In the genomic region with DNA sequence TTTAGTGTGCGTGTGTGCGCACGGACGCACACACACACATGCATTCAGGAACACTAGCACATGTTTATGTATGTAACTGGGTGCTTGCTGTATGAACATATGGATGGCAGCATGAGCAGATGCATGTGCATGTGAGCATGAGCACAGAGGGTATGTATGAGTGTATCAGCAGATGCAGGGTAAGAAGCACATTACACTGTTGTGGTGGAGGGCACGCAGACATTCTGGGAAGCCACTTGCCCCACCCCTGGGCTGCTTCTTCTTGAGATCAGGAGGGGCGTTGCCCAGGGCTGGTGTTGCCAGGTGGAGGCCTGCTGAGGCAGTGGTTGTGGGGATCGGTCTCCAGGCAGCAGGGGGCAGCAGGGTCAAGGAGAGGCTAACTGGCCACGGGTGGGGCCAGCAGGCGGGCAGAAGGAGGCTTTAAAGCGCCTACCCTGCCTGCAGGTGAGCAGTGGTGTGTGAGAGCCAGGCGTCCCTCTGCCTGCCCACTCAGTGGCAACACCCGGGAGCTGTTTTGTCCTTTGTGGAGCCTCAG, we compare ENCODE assay signal across 8 cellular contexts. TPM values are rescaled to one million over a fixed set of nuclear protein-coding genes. Genes with fewer than 3 reads are reported as not detected.
DNase-seq lines count a peak whose midpoint lies in the region; ATAC-seq, FAIRE-seq and TF ChIP-seq lines count a peak whose summit lies in the region.

No MANE protein-coding gene starts in this region.

- peak overlapping the region; percentile 99 for H3K27ac ChIP-seq in 22Rv1
- no peak overlapping the region for H3K27ac ChIP-seq in sigmoid colon

- intact Hi-C loops in sigmoid colon (cut with DNase I), result no loop called here

- no peak overlapping the region for H3K4me3 ChIP-seq in sigmoid colon

- H3K4me1 ChIP-seq in sigmoid colon, result peaks cover 0 to 16% (median 5%) of the 10 kb centered on the region in 4 donors

- WGBS in sigmoid colon, 2 donors, result 13 to 49% methylated on average over 12 of the region's 12 CpGs

- peak in 1 of 2 donors; percentile 69 for TF ChIP-seq POLR2A in sigmoid colon (IDR thresholded peaks at IDR 0.05)
- no peak for TF ChIP-seq POLR2A in H54 (IDR thresholded peaks at IDR 0.05; ENCODE audit: low read depth, low read length)

- H3K9me3 ChIP-seq in sigmoid colon, result no peaks in the 10 kb centered on the region

- no peak for TF ChIP-seq EP300 in sigmoid colon (IDR thresholded peaks at IDR 0.05)

- peaks cover 4% of the 10 kb centered on the region for H3K9me3 Mint-ChIP-seq in glutamatergic neuron (ENCODE audit: unreplicated experiment)
- no peaks in the 10 kb centered on the region for H3K9me3 Mint-ChIP-seq in activated T-cell treated with anti-CD3 and anti-CD28 coated beads, Interleukin-2, amount 50 U/mL, for 24 hours

- no peak for FAIRE-seq in H54 (lab: Jason Lieb, UNC)

- in situ Hi-C loops in GM13977 (cut with MboI; ENCODE audit: low pct_unique_long_range_greater_than_20kb, low sequenced_read_pairs, unreplicated experiment), result no loop called here

- DNase-seq in GM13977 (ENCODE audit: low spot score) (no peak), OCI-M1 (lab: John Stamatoyannopoulos, UW) (peak; percentile 50), glutamatergic neuron (peak; percentile 80), sigmoid colon (no peak), H54 (ENCODE audit: insufficient read length, low spot score) (no peak)
- DNase-seq in activated T-cell treated with anti-CD3 and anti-CD28 coated beads, Interleukin-2, amount 50 U/mL, for 24 hours, result no peak

- H3K4me3 Mint-ChIP-seq in glutamatergic neuron (ENCODE audit: unreplicated experiment), result no peak overlapping the region
- no peak overlapping the region for H3K4me3 Mint-ChIP-seq in activated T-cell treated with anti-CD3 and anti-CD28 coated beads, Interleukin-2, amount 50 U/mL, for 24 hours

- H3K27me3 Mint-ChIP-seq in glutamatergic neuron (ENCODE audit: unreplicated experiment), result peaks cover 3% of the 10 kb centered on the region
- no peaks in the 10 kb centered on the region for H3K27me3 Mint-ChIP-seq in activated T-cell treated with anti-CD3 and anti-CD28 coated beads, Interleukin-2, amount 50 U/mL, for 24 hours

- no peaks in the 10 kb centered on the region for H3K36me3 ChIP-seq in sigmoid colon

- no peak overlapping the region for H3K27ac Mint-ChIP-seq in glutamatergic neuron (ENCODE audit: unreplicated experiment)
- no peak overlapping the region for H3K27ac Mint-ChIP-seq in activated T-cell treated with anti-CD3 and anti-CD28 coated beads, Interleukin-2, amount 50 U/mL, for 24 hours

- ATAC-seq in HG03520 (IDR thresholded peaks at IDR 0.05; ENCODE audit: unreplicated experiment), result no peak

- H3K27me3 ChIP-seq in sigmoid colon, result no peaks in the 10 kb centered on the region

- TF ChIP-seq CTCF in 22Rv1 (IDR thresholded peaks at IDR 0.05), result no peak
- TF ChIP-seq CTCF in GM13977 (IDR thresholded peaks at IDR 0.05; ENCODE audit: extremely low read depth, insufficient read depth, missing control alignments), result peak; percentile 50
- no peak for TF ChIP-seq CTCF in glutamatergic neuron (IDR thresholded peaks at IDR 0.05; ENCODE audit: partially characterized antibody, unreplicated experiment)
- peak in 1 of 4 experiments; percentile 39 for TF ChIP-seq CTCF in sigmoid colon (IDR thresholded peaks at IDR 0.05)

- H3K36me3 Mint-ChIP-seq in glutamatergic neuron (ENCODE audit: unreplicated experiment), result no peaks in the 10 kb centered on the region
- H3K36me3 Mint-ChIP-seq in activated T-cell treated with anti-CD3 and anti-CD28 coated beads, Interleukin-2, amount 50 U/mL, for 24 hours (ENCODE audit: low read depth), result no peaks in the 10 kb centered on the region

- peaks cover 8% of the 10 kb centered on the region for H3K4me1 Mint-ChIP-seq in glutamatergic neuron (ENCODE audit: low read depth, unreplicated experiment)
- peaks cover 15% of the 10 kb centered on the region for H3K4me1 Mint-ChIP-seq in activated T-cell treated with anti-CD3 and anti-CD28 coated beads, Interleukin-2, amount 50 U/mL, for 24 hours (ENCODE audit: low read depth)

RNA-seq across cellular contexts. Expression of gene P3R3URF, which starts 3.9 kb away (rescaled TPM):
- not detected for total RNA-seq in glutamatergic neuron (ENCODE audit: unreplicated experiment)
- not detected for total RNA-seq in sigmoid colon
- polyA plus RNA-seq in sigmoid colon, result not detected

RNA-seq across cellular contexts. Expression of gene TSPAN1, which starts 5.3 kb away (rescaled TPM):
- 2.3 TPM for total RNA-seq in glutamatergic neuron (ENCODE audit: unreplicated experiment)
- 1 to 10 TPM in 2 of 4 donors, under 1 TPM in 2; 0.95 to 8.9 (median 2.2) TPM for total RNA-seq in sigmoid colon
- 1,000 to 10,000 TPM in 1 of 3 donors, 100 to 1,000 TPM in 2; 300 to 1,233 (median 443) TPM for polyA plus RNA-seq in sigmoid colon

RNA-seq across cellular contexts. Expression of gene POMGNT1, which starts 18.1 kb away (rescaled TPM):
- total RNA-seq in glutamatergic neuron (ENCODE audit: unreplicated experiment), result 70.2 TPM
- 10 to 100 TPM; 29.9 to 37.4 (median 33.5) TPM for total RNA-seq in sigmoid colon
- polyA plus RNA-seq in sigmoid colon, result 10 to 100 TPM in 1 of 3 donors, 1 to 10 TPM in 2; 5.5 to 19.8 (median 9.0) TPM

RNA-seq across cellular contexts. Expression of gene LURAP1, which starts 23.0 kb away (rescaled TPM):
- 0.29 TPM for total RNA-seq in glutamatergic neuron (ENCODE audit: unreplicated experiment)
- 10 to 100 TPM in 1 of 4 donors, 1 to 10 TPM in 3; 3.0 to 10.8 (median 9.2) TPM for total RNA-seq in sigmoid colon
- polyA plus RNA-seq in sigmoid colon, result under 1 TPM in 2 of 3 donors, not detected in 1; 0.60 to 0.95 TPM

RNA-seq across cellular contexts. Expression of gene PIK3R3, which starts 47.7 kb away (rescaled TPM):
- total RNA-seq in glutamatergic neuron (ENCODE audit: unreplicated experiment), result 156 TPM
- 10 to 100 TPM in 2 of 4 donors, 1 to 10 TPM in 2; 6.2 to 11.6 (median 9.4) TPM for total RNA-seq in sigmoid colon
- polyA plus RNA-seq in sigmoid colon, result 1 to 10 TPM; 2.4 to 7.0 (median 3.9) TPM

Comparison
In these comparisons a context has a peak if more than half of its experiments do, and no peak if none do; other contexts are left out.
1. DNase-seq: peak in OCI-M1 (single experiment) and glutamatergic neuron (single experiment); none in GM13977 (single experiment), sigmoid colon (single experiment), H54 (single experiment) and activated T-cell treated with anti-CD3 and anti-CD28 coated beads, Interleukin-2, amount 50 U/mL, for 24 hours (single experiment).